ENCODE assay signal across 8 cellular contexts in genomic region chr13:99410646-99411475, GRCh38.
A peak's percentile ranks its signal among the peaks of the same experiment; 100 is the strongest.
DNase-seq lines count a peak whose midpoint lies in the region; ATAC-seq and TF ChIP-seq lines count a peak whose summit lies in the region.
"Not testable (repeated sequence)": the region's sequence is repeated elsewhere in the genome, so short reads cannot be mapped to it uniquely, and the experiment has no call there.

No MANE protein-coding gene starts in this region.

- not testable (repeated sequence) for H3K27ac ChIP-seq in upper lobe of right lung

- not testable (repeated sequence) for H3K36me3 ChIP-seq in upper lobe of right lung

- H3K27me3 Mint-ChIP-seq in WTC11 (ENCODE audit: low read depth); activated naive CD8-positive, alpha-beta T cell treated with anti-CD3 and anti-CD28 coated beads for 36 hours: not testable (repeated sequence)

- H3K4me1 Mint-ChIP-seq in WTC11, result not testable (repeated sequence)
- peaks cover 29% of the 10 kb centered on the region for H3K4me1 Mint-ChIP-seq in activated naive CD8-positive, alpha-beta T cell treated with anti-CD3 and anti-CD28 coated beads for 36 hours

- TF ChIP-seq CTCF in WTC11 (IDR thresholded peaks at IDR 0.05); upper lobe of right lung (IDR thresholded peaks at IDR 0.05): not testable (repeated sequence)

- H3K27ac Mint-ChIP-seq in WTC11, result peak overlapping the region; percentile 2; the same call in 1 of the 2 replicates
- H3K27ac Mint-ChIP-seq in activated naive CD8-positive, alpha-beta T cell treated with anti-CD3 and anti-CD28 coated beads for 36 hours, result peak overlapping the region; percentile 25

- not testable (repeated sequence) for H3K4me1 ChIP-seq in upper lobe of right lung

- H3K36me3 Mint-ChIP-seq in WTC11, result not testable (repeated sequence)
- peaks cover 21% of the 10 kb centered on the region for H3K36me3 Mint-ChIP-seq in activated naive CD8-positive, alpha-beta T cell treated with anti-CD3 and anti-CD28 coated beads for 36 hours

- intact Hi-C loops in cardiac septum (cut with DNase I); upper lobe of right lung (cut with DNase I): not testable (repeated sequence)

- not testable (repeated sequence) for H3K4me3 Mint-ChIP-seq in WTC11; activated naive CD8-positive, alpha-beta T cell treated with anti-CD3 and anti-CD28 coated beads for 36 hours

- H3K4me3 ChIP-seq in upper lobe of right lung, result not testable (repeated sequence)

- H3K9me3 ChIP-seq in upper lobe of right lung, result not testable (repeated sequence)

- DNase-seq in ELR (ENCODE audit: low read depth), result peak; percentile 17
- not testable (repeated sequence) for DNase-seq in WTC11 (ENCODE audit: low spot score); activated naive CD8-positive, alpha-beta T cell treated with anti-CD3 and anti-CD28 coated beads for 36 hours
- DNase-seq in cardiac septum (ENCODE audit: low spot score), result peak; percentile 53
- peak; percentile 8 for DNase-seq in upper lobe of right lung

- peaks cover 12% of the 10 kb centered on the region for H3K9me3 Mint-ChIP-seq in WTC11
- H3K9me3 Mint-ChIP-seq in activated naive CD8-positive, alpha-beta T cell treated with anti-CD3 and anti-CD28 coated beads for 36 hours, result not testable (repeated sequence)

- POLR2A ChIA-PET in WTC11 (lab: Charles Lee), result not testable (repeated sequence)

- CTCF ChIA-PET in WTC11 (lab: Charles Lee), result interaction anchor here (1.3 kb wide), 1 partner anchor 26 kb away, joined by 5 read pairs; no protein-coding TSS in a partner anchor

- not testable (repeated sequence) for H3K27me3 ChIP-seq in upper lobe of right lung

- ATAC-seq in GM18907 (IDR thresholded peaks at IDR 0.05; ENCODE audit: unreplicated experiment) (peak; percentile 33), GM21367 (IDR thresholded peaks at IDR 0.05; ENCODE audit: unreplicated experiment) (peak; percentile 44), HG03432 (IDR thresholded peaks at IDR 0.05; ENCODE audit: unreplicated experiment) (peak; percentile 50), WTC11 (peak; percentile 41)
- not testable (repeated sequence) for ATAC-seq in upper lobe of right lung
